2 cellular contexts compared by ENCODE assay signal in the genomic region with DNA sequence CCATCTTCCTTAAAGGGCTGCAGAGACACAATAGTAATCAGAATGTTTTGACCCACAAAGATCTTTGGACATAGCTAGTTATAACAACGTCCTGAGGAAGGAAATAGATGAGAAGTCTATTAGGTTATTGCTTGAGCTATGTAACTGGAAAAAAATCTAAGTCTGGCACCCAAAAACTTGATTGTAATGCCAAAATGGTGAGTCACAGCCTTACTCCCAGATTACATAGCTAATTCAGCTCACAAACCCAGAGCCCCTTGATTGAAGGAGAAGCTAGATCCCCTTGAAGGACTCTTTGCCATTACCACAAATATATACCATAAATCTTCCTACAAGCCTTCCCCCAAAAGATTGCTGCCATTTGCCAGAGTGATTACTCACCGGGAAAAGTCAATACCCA.
A peak's percentile ranks its signal among the peaks of the same experiment; 100 is the strongest.
TF ChIP-seq lines count a peak whose summit lies in the region.

No MANE protein-coding gene starts in this region.

TF ChIP-seq in SK-N-SH treated with all-trans-retinoic acid at 6 μM for 48 hours, 23 proteins besides CTCF, POLR2A, EP300 and RAD21:
- TF ChIP-seq PPARA (CRISPR knock-in tag; IDR thresholded peaks at IDR 0.05; ENCODE audit: borderline replicate concordance): no peak
- TF ChIP-seq, protein P1, sequence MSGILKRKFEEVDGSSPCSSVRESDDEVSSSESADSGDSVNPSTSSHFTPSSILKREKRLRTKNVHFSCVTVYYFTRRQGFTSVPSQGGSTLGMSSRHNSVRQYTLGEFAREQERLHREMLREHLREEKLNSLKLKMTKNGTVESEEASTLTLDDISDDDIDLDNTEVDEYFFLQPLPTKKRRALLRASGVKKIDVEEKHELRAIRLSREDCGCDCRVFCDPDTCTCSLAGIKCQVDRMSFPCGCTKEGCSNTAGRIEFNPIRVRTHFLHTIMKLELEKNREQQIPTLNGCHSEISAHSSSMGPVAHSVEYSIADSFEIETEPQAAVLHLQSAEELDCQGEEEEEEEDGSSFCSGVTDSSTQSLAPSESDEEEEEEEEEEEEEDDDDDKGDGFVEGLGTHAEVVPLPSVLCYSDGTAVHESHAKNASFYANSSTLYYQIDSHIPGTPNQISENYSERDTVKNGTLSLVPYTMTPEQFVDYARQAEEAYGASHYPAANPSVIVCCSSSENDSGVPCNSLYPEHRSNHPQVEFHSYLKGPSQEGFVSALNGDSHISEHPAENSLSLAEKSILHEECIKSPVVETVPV (CRISPR knock-in tag; IDR thresholded peaks at IDR 0.05): no peak
- no peak for TF ChIP-seq ZNF70 (CRISPR knock-in tag; IDR thresholded peaks at IDR 0.05)
- TF ChIP-seq ISL1 (CRISPR knock-in tag; IDR thresholded peaks at IDR 0.05): peak; percentile 71
- TF ChIP-seq BACH2 (CRISPR knock-in tag; IDR thresholded peaks at IDR 0.05; ENCODE audit: borderline replicate concordance): no peak
- TF ChIP-seq OSR1 (CRISPR knock-in tag; IDR thresholded peaks at IDR 0.05): no peak
- no peak for TF ChIP-seq ZNF565 (CRISPR knock-in tag; conservative IDR thresholded peaks at IDR 0.05; ENCODE audit: low read depth)
- no peak for TF ChIP-seq RARB (CRISPR knock-in tag; IDR thresholded peaks at IDR 0.05)
- no peak for TF ChIP-seq SNAI2 (CRISPR knock-in tag; IDR thresholded peaks at IDR 0.05)
- no peak for TF ChIP-seq ZFP3 (CRISPR knock-in tag; IDR thresholded peaks at IDR 0.05)
- TF ChIP-seq, protein P2, sequence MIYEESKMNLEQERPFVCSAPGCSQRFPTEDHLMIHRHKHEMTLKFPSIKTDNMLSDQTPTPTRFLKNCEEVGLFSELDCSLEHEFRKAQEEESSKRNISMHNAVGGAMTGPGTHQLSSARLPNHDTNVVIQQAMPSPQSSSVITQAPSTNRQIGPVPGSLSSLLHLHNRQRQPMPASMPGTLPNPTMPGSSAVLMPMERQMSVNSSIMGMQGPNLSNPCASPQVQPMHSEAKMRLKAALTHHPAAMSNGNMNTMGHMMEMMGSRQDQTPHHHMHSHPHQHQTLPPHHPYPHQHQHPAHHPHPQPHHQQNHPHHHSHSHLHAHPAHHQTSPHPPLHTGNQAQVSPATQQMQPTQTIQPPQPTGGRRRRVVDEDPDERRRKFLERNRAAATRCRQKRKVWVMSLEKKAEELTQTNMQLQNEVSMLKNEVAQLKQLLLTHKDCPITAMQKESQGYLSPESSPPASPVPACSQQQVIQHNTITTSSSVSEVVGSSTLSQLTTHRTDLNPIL (CRISPR knock-in tag; IDR thresholded peaks at IDR 0.05; ENCODE audit: low read depth): peak; percentile 40; the same call in 1 of the 2 replicates
- no peak for TF ChIP-seq ZFP30 (CRISPR knock-in tag; IDR thresholded peaks at IDR 0.05)
TF ChIP-seq in SK-N-SH treated with all-trans-retinoic acid at 6 μM for 48 hours: peak in this region for 2.

TF ChIP-seq in SK-N-SH, 30 proteins besides CTCF, POLR2A, EP300 and RAD21:
- TF ChIP-seq, protein P3, sequence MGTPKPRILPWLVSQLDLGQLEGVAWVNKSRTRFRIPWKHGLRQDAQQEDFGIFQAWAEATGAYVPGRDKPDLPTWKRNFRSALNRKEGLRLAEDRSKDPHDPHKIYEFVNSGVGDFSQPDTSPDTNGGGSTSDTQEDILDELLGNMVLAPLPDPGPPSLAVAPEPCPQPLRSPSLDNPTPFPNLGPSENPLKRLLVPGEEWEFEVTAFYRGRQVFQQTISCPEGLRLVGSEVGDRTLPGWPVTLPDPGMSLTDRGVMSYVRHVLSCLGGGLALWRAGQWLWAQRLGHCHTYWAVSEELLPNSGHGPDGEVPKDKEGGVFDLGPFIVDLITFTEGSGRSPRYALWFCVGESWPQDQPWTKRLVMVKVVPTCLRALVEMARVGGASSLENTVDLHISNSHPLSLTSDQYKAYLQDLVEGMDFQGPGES (IDR thresholded peaks at IDR 0.05; ENCODE audit: low read depth, low read length): no peak
- no peak for TF ChIP-seq RFX5 (IDR thresholded peaks at IDR 0.05; ENCODE audit: low read length)
- no peak for TF ChIP-seq CHD2 (IDR thresholded peaks at IDR 0.05; ENCODE audit: low read length, partially characterized antibody)
- TF ChIP-seq, protein P4, sequence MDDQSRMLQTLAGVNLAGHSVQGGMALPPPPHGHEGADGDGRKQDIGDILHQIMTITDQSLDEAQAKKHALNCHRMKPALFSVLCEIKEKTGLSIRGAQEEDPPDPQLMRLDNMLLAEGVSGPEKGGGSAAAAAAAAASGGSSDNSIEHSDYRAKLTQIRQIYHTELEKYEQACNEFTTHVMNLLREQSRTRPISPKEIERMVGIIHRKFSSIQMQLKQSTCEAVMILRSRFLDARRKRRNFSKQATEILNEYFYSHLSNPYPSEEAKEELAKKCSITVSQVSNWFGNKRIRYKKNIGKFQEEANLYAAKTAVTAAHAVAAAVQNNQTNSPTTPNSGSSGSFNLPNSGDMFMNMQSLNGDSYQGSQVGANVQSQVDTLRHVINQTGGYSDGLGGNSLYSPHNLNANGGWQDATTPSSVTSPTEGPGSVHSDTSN (IDR thresholded peaks at IDR 0.05): no peak
- no peak for TF ChIP-seq TAF1 (IDR thresholded peaks at IDR 0.05; ENCODE audit: borderline replicate concordance, low read depth, low read length)
- TF ChIP-seq, protein P5, sequence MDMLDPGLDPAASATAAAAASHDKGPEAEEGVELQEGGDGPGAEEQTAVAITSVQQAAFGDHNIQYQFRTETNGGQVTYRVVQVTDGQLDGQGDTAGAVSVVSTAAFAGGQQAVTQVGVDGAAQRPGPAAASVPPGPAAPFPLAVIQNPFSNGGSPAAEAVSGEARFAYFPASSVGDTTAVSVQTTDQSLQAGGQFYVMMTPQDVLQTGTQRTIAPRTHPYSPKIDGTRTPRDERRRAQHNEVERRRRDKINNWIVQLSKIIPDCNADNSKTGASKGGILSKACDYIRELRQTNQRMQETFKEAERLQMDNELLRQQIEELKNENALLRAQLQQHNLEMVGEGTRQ (IDR thresholded peaks at IDR 0.05; ENCODE audit: borderline replicate concordance, low read depth, low read length): no peak
- TF ChIP-seq, protein P6, sequence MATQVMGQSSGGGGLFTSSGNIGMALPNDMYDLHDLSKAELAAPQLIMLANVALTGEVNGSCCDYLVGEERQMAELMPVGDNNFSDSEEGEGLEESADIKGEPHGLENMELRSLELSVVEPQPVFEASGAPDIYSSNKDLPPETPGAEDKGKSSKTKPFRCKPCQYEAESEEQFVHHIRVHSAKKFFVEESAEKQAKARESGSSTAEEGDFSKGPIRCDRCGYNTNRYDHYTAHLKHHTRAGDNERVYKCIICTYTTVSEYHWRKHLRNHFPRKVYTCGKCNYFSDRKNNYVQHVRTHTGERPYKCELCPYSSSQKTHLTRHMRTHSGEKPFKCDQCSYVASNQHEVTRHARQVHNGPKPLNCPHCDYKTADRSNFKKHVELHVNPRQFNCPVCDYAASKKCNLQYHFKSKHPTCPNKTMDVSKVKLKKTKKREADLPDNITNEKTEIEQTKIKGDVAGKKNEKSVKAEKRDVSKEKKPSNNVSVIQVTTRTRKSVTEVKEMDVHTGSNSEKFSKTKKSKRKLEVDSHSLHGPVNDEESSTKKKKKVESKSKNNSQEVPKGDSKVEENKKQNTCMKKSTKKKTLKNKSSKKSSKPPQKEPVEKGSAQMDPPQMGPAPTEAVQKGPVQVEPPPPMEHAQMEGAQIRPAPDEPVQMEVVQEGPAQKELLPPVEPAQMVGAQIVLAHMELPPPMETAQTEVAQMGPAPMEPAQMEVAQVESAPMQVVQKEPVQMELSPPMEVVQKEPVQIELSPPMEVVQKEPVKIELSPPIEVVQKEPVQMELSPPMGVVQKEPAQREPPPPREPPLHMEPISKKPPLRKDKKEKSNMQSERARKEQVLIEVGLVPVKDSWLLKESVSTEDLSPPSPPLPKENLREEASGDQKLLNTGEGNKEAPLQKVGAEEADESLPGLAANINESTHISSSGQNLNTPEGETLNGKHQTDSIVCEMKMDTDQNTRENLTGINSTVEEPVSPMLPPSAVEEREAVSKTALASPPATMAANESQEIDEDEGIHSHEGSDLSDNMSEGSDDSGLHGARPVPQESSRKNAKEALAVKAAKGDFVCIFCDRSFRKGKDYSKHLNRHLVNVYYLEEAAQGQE (IDR thresholded peaks at IDR 0.05; ENCODE audit: low read depth, low read length): no peak
- TF ChIP-seq, protein P7, sequence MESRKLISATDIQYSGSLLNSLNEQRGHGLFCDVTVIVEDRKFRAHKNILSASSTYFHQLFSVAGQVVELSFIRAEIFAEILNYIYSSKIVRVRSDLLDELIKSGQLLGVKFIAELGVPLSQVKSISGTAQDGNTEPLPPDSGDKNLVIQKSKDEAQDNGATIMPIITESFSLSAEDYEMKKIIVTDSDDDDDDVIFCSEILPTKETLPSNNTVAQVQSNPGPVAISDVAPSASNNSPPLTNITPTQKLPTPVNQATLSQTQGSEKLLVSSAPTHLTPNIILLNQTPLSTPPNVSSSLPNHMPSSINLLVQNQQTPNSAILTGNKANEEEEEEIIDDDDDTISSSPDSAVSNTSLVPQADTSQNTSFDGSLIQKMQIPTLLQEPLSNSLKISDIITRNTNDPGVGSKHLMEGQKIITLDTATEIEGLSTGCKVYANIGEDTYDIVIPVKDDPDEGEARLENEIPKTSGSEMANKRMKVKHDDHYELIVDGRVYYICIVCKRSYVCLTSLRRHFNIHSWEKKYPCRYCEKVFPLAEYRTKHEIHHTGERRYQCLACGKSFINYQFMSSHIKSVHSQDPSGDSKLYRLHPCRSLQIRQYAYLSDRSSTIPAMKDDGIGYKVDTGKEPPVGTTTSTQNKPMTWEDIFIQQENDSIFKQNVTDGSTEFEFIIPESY (IDR thresholded peaks at IDR 0.05; ENCODE audit: borderline replicate concordance, low read depth): no peak
- TF ChIP-seq MXI1 (IDR thresholded peaks at IDR 0.05; ENCODE audit: low read depth, low read length): no peak
- TF ChIP-seq FOSL2 (IDR thresholded peaks at IDR 0.05; ENCODE audit: borderline replicate concordance, low read depth): no peak
- TF ChIP-seq NFIC (IDR thresholded peaks at IDR 0.05; ENCODE audit: borderline replicate concordance): no peak
